ENCODE assay signal across 31 cellular contexts in genomic region chr2:176182671-176183070, GRCh38. TPM values are rescaled to one million over a fixed set of nuclear protein-coding genes. Genes with fewer than 3 reads are reported as not detected.
"Had no signal": no experiment of that assay in that cellular context is flagged by ENCODE, and none has a peak within 500 bp of the region (broad histone marks: within the 10 kb centered on the region; RNA-seq: fewer than 3 reads in every experiment).

No MANE protein-coding gene starts in this region.

- H3K4me1 ChIP-seq: foreskin keratinocyte had no signal

- DNase-seq: activated B cell treated with CpG ODN at 0.5 μM for 24 hours; activated CD4-positive, alpha-beta memory T cell treated with anti-CD3 and anti-CD28 coated beads for 36 hours; activated CD4-positive, alpha-beta T cell treated with anti-CD3 and anti-CD28 coated beads for 48 hours; activated CD4-positive, alpha-beta T cell treated with anti-CD3 and anti-CD28 coated beads, Interleukin-2, amount 50 U/mL, for 1 hour; activated CD8-positive, alpha-beta memory T cell treated with anti-CD3 and anti-CD28 coated beads, Interleukin-2, amount 50 U/mL, for 48 hours; activated gamma-delta T cell; activated naive CD4-positive, alpha-beta T cell; activated naive CD4-positive, alpha-beta T cell treated with anti-CD3 and anti-CD28 coated beads, Interleukin-2, amount 10 ng/mL, durations not matched to agents 7 days and 5 days; activated naive CD8-positive, alpha-beta T cell treated with anti-CD3 and anti-CD28 coated beads, Interleukin-2, amount 10 ng/mL, durations not matched to agents 7 days and 5 days; activated T-cell treated with anti-CD3 and anti-CD28 coated beads for 4 hours; activated T-cell treated with anti-CD3 and anti-CD28 coated beads, Interleukin-2, amount 50 U/mL, for 24 hours; activated T-cell treated with anti-CD3 and anti-CD28 coated beads, Interleukin-2, amount 50 U/mL, for 72 hours; brain microvascular endothelial cell; caudate nucleus; cortex of kidney; effector CD8-positive, alpha-beta T cell; foreskin keratinocyte; gastrocnemius medialis; glutamatergic neuron; heart left ventricle; T-helper 1 cell; T-helper 17 cell; T1000; WERI-Rb-1 had no signal

- H3K9me3 ChIP-seq: gastrocnemius medialis, heart left ventricle had no signal

- H3K4me3 ChIP-seq: gastrocnemius medialis, heart left ventricle had no signal

- H3K36me3 ChIP-seq: brain microvascular endothelial cell, gastrocnemius medialis, heart left ventricle, WERI-Rb-1 had no signal

- FAIRE-seq: astrocyte, colon, endometrium had no signal

- H3K27ac ChIP-seq: brain microvascular endothelial cell, foreskin keratinocyte, gastrocnemius medialis, heart left ventricle, WERI-Rb-1 had no signal

- ATAC-seq: activated CD4-positive, CD25-positive, alpha-beta regulatory T cell treated with anti-CD3 and anti-CD28 coated beads, Interleukin-2, amount 50 U/mL, for 24 hours; activated naive CD4-positive, alpha-beta T cell treated with anti-CD3 and anti-CD28 coated beads, Interleukin-2, amount 50 U/mL, for 72 hours; activated T-cell treated with anti-CD3 and anti-CD28 coated beads, Interleukin-2, amount 50 U/mL, for 72 hours; esophagus mucosa; foreskin keratinocyte; gastrocnemius medialis; heart left ventricle; T-helper 17 cell had no signal

RNA-seq across cellular contexts. Expression of gene HOXD1, which starts 5.8 kb away (rescaled TPM):
- total RNA-seq: activated B cell treated with CpG ODN at 0.5 μM for 24 hours; activated CD4-positive, alpha-beta memory T cell treated with anti-CD3 and anti-CD28 coated beads for 36 hours; activated naive CD4-positive, alpha-beta T cell treated with anti-CD3 and anti-CD28 coated beads, Interleukin-2, amount 50 U/mL, for 72 hours; activated naive CD8-positive, alpha-beta T cell treated with anti-CD3 and anti-CD28 coated beads, Interleukin-2, amount 10 ng/mL, durations not matched to agents 7 days and 5 days; activated T-cell treated with anti-CD3 and anti-CD28 coated beads, Interleukin-2, amount 50 U/mL, for 72 hours; astrocyte; chondrocyte; foreskin keratinocyte; T-helper 17 cell had no signal

RNA-seq across cellular contexts. Expression of gene HOXD3, which starts 25.6 kb away (rescaled TPM):
- total RNA-seq: activated B cell treated with CpG ODN at 0.5 μM for 24 hours; activated CD4-positive, alpha-beta memory T cell treated with anti-CD3 and anti-CD28 coated beads for 36 hours; activated naive CD4-positive, alpha-beta T cell treated with anti-CD3 and anti-CD28 coated beads, Interleukin-2, amount 50 U/mL, for 72 hours; activated naive CD8-positive, alpha-beta T cell treated with anti-CD3 and anti-CD28 coated beads, Interleukin-2, amount 10 ng/mL, durations not matched to agents 7 days and 5 days; activated T-cell treated with anti-CD3 and anti-CD28 coated beads, Interleukin-2, amount 50 U/mL, for 72 hours; astrocyte; chondrocyte; T-helper 17 cell had no signal

RNA-seq across cellular contexts. Expression of gene HOXD4, which starts 31.3 kb away (rescaled TPM):
- total RNA-seq: activated B cell treated with CpG ODN at 0.5 μM for 24 hours; activated CD4-positive, alpha-beta memory T cell treated with anti-CD3 and anti-CD28 coated beads for 36 hours; activated naive CD4-positive, alpha-beta T cell treated with anti-CD3 and anti-CD28 coated beads, Interleukin-2, amount 50 U/mL, for 72 hours; activated naive CD8-positive, alpha-beta T cell treated with anti-CD3 and anti-CD28 coated beads, Interleukin-2, amount 10 ng/mL, durations not matched to agents 7 days and 5 days; activated T-cell treated with anti-CD3 and anti-CD28 coated beads, Interleukin-2, amount 50 U/mL, for 72 hours; astrocyte; chondrocyte; T-helper 17 cell had no signal

RNA-seq across cellular contexts. Expression of gene HOXD8, which starts 53.2 kb away (rescaled TPM):
- total RNA-seq: activated B cell treated with CpG ODN at 0.5 μM for 24 hours; activated CD4-positive, alpha-beta memory T cell treated with anti-CD3 and anti-CD28 coated beads for 36 hours; activated naive CD4-positive, alpha-beta T cell treated with anti-CD3 and anti-CD28 coated beads, Interleukin-2, amount 50 U/mL, for 72 hours; activated naive CD8-positive, alpha-beta T cell treated with anti-CD3 and anti-CD28 coated beads, Interleukin-2, amount 10 ng/mL, durations not matched to agents 7 days and 5 days; activated T-cell treated with anti-CD3 and anti-CD28 coated beads, Interleukin-2, amount 50 U/mL, for 72 hours; astrocyte; chondrocyte; T-helper 17 cell had no signal
